Comparison of ENCODE assay signal across 8 cellular contexts in the genomic region with DNA sequence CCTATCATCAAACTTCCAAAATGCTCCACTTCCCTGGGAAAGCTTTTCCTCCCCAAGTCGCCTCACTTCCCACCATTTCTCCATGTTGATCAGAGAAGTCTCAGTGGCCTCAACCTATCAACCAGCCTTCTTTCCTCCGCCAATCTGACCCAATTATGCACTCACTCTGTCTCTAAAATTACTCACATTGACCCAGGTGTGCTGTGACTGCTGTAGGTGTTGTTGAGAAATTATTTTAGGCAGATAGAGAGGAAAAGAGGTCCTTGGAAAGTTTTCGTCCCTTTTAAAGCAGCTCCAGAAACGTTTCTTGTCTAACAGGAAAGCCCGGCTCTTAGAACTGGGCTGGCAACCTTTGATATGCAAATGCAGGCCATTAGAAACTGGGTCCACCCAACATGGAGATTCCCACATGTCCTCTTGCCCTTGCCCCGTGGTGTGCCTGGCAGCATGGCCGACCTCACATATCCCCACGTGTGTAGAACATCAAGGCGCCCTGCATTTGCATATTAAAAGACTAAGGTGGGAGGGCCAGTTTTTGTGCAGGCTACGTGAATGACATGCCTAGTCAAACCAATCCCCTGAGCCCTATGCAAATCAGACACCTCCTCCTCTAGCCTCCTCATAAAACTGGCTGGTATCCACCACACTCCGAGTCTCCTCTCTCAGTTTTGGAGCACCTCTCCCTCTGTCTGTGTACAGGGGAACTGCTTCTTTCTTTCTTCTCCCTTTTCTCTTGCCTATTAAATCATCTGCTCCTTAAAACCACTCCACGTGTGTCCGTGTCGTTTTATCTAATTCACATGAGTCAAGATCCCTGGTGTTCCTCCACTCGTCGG. TPM values are rescaled to one million over a fixed set of nuclear protein-coding genes. Genes with fewer than 3 reads are reported as not detected.
DNase-seq lines count a peak whose midpoint lies in the region; ATAC-seq and TF ChIP-seq lines count a peak whose summit lies in the region.

No MANE protein-coding gene starts in this region.

- H3K4me1 ChIP-seq in naive thymus-derived CD4-positive, alpha-beta T cell (ENCODE audit: control insufficient read depth in 2 of 2, insufficient read depth in 2 of 2, low read length in 2 of 2): no peaks in the 10 kb centered on the region

- peak; percentile 37 to 64 for DNase-seq in NCI-H2081 (lab: John Stamatoyannopoulos, UW)
- DNase-seq in NCI-H2081 treated with DMSO at 0.1 percent for 48 hours (lab: John Stamatoyannopoulos, UW): no peak
- peak; percentile 93 for DNase-seq in RPMI7951 (ENCODE audit: low read depth)
- peak; percentile 13 for DNase-seq in glutamatergic neuron
- DNase-seq in activated naive CD4-positive, alpha-beta T cell treated with anti-CD3 and anti-CD28 coated beads for 36 hours: no peak
- DNase-seq in naive thymus-derived CD4-positive, alpha-beta T cell: no peak
- DNase-seq in GF-D8 (lab: John Stamatoyannopoulos, UW): no peak

- H3K27ac Mint-ChIP-seq in glutamatergic neuron (ENCODE audit: unreplicated experiment): no peak overlapping the region
- H3K27ac Mint-ChIP-seq in activated naive CD4-positive, alpha-beta T cell treated with anti-CD3 and anti-CD28 coated beads for 36 hours: no peak overlapping the region
- H3K27ac Mint-ChIP-seq in naive thymus-derived CD4-positive, alpha-beta T cell: no peak overlapping the region

- H3K9me3 ChIP-seq in naive thymus-derived CD4-positive, alpha-beta T cell (ENCODE audit: control insufficient read depth in 2 of 3, low read length in 3 of 3): no peaks in the 10 kb centered on the region

- no peaks in the 10 kb centered on the region for H3K36me3 ChIP-seq in naive thymus-derived CD4-positive, alpha-beta T cell (ENCODE audit: control insufficient read depth in 2 of 3, insufficient read depth in 3 of 3, low read length in 3 of 3)

- H3K4me1 Mint-ChIP-seq in glutamatergic neuron (ENCODE audit: low read depth, unreplicated experiment): peaks cover 3% of the 10 kb centered on the region
- H3K4me1 Mint-ChIP-seq in activated naive CD4-positive, alpha-beta T cell treated with anti-CD3 and anti-CD28 coated beads for 36 hours (ENCODE audit: low read depth): no peaks in the 10 kb centered on the region
- H3K4me1 Mint-ChIP-seq in naive thymus-derived CD4-positive, alpha-beta T cell: peaks cover 0 to 1% (median 0%) of the 10 kb centered on the region in 7 donors

- peak overlapping the region in 2 of 7 experiments; percentile 3 to 9 for H3K4me3 ChIP-seq in skin epidermis
- H3K4me3 ChIP-seq in naive thymus-derived CD4-positive, alpha-beta T cell (ENCODE audit: low read length): no peak overlapping the region

- no peak for ATAC-seq in naive thymus-derived CD4-positive, alpha-beta T cell

- H3K27me3 Mint-ChIP-seq in glutamatergic neuron (ENCODE audit: unreplicated experiment): no peaks in the 10 kb centered on the region
- no peaks in the 10 kb centered on the region for H3K27me3 Mint-ChIP-seq in activated naive CD4-positive, alpha-beta T cell treated with anti-CD3 and anti-CD28 coated beads for 36 hours (ENCODE audit: low read depth)
- peaks cover 0 to 2% (median 0%) of the 10 kb centered on the region in 5 donors for H3K27me3 Mint-ChIP-seq in naive thymus-derived CD4-positive, alpha-beta T cell

- intact Hi-C loops in activated naive CD4-positive, alpha-beta T cell treated with anti-CD3 and anti-CD28 coated beads for 36 hours (cut with micrococcal nuclease): no loop called here
- intact Hi-C loops in naive thymus-derived CD4-positive, alpha-beta T cell (cut with micrococcal nuclease): no loop called here

- H3K27me3 ChIP-seq in naive thymus-derived CD4-positive, alpha-beta T cell (ENCODE audit: control insufficient read depth in 2 of 2, insufficient read depth in 2 of 2, low read length in 2 of 2): no peaks in the 10 kb centered on the region

- peak; percentile 13 for TF ChIP-seq CTCF in glutamatergic neuron (IDR thresholded peaks at IDR 0.05; ENCODE audit: partially characterized antibody, unreplicated experiment)

- peak overlapping the region in 18 of 21 experiments; percentile 2 to 82 (median 48) for H3K27ac ChIP-seq in skin epidermis
- H3K27ac ChIP-seq in naive thymus-derived CD4-positive, alpha-beta T cell (ENCODE audit: low read depth, low read length): no peak overlapping the region

- no peaks in the 10 kb centered on the region for H3K9me3 Mint-ChIP-seq in glutamatergic neuron (ENCODE audit: unreplicated experiment)
- H3K9me3 Mint-ChIP-seq in activated naive CD4-positive, alpha-beta T cell treated with anti-CD3 and anti-CD28 coated beads for 36 hours: peaks cover 7% of the 10 kb centered on the region
- H3K9me3 Mint-ChIP-seq in naive thymus-derived CD4-positive, alpha-beta T cell: peaks cover 0 to 8% (median 0%) of the 10 kb centered on the region in 11 donors

- POLR2A ChIA-PET in naive thymus-derived CD4-positive, alpha-beta T cell (lab: Charles Lee): interaction anchor here (0.6 kb wide), 1 partner anchor 964 kb away, joined by 3 read pairs; no protein-coding TSS in a partner anchor

- H3K36me3 Mint-ChIP-seq in glutamatergic neuron (ENCODE audit: unreplicated experiment): no peaks in the 10 kb centered on the region
- H3K36me3 Mint-ChIP-seq in activated naive CD4-positive, alpha-beta T cell treated with anti-CD3 and anti-CD28 coated beads for 36 hours (ENCODE audit: low read depth): no peaks in the 10 kb centered on the region
- no peaks in the 10 kb centered on the region for H3K36me3 Mint-ChIP-seq in naive thymus-derived CD4-positive, alpha-beta T cell

- CTCF ChIA-PET in activated naive CD4-positive, alpha-beta T cell treated with anti-CD3 and anti-CD28 coated beads for 36 hours (lab: Charles Lee): no interaction called here
- CTCF ChIA-PET in naive thymus-derived CD4-positive, alpha-beta T cell (lab: Charles Lee): no interaction called here

- H3K4me3 Mint-ChIP-seq in glutamatergic neuron (ENCODE audit: unreplicated experiment): peak overlapping the region; percentile 41
- no peak overlapping the region for H3K4me3 Mint-ChIP-seq in activated naive CD4-positive, alpha-beta T cell treated with anti-CD3 and anti-CD28 coated beads for 36 hours
- H3K4me3 Mint-ChIP-seq in naive thymus-derived CD4-positive, alpha-beta T cell: no peak overlapping the region

RNA-seq across cellular contexts. Expression of a gene that starts 12.9 kb away (rescaled TPM):
- total RNA-seq in RPMI7951 (2014; rRNA removed; shearing (Covaris generic)): under 0.01 and 0.59 TPM in 2 replicates
- total RNA-seq in glutamatergic neuron (ENCODE audit: unreplicated experiment): 0.61 TPM
- total RNA-seq in activated naive CD4-positive, alpha-beta T cell treated with anti-CD3 and anti-CD28 coated beads for 36 hours: 10 to 100 TPM; 24.4 to 25.2 TPM
- 100 to 1,000 TPM in 2 of 5 experiments, 10 to 100 TPM in 3; 12.0 to 122 (median 83.0) TPM for total RNA-seq in naive thymus-derived CD4-positive, alpha-beta T cell
- polyA plus RNA-seq in naive thymus-derived CD4-positive, alpha-beta T cell: 100 to 1,000 TPM in 1 of 2 donors, 10 to 100 TPM in 1; 99.7 to 113 TPM

Comparison
In these comparisons a context has a peak if more than half of its experiments do, and no peak if none do; other contexts are left out.
1. DNase-seq: peak in NCI-H2081 (2 of 2), RPMI7951 (single experiment) and glutamatergic neuron (single experiment); none in NCI-H2081 treated with DMSO at 0.1 percent for 48 hours (single experiment), activated naive CD4-positive, alpha-beta T cell treated with anti-CD3 and anti-CD28 coated beads for 36 hours (single experiment), naive thymus-derived CD4-positive, alpha-beta T cell (0 of 9) and GF-D8 (single experiment).